In the genomic region with DNA sequence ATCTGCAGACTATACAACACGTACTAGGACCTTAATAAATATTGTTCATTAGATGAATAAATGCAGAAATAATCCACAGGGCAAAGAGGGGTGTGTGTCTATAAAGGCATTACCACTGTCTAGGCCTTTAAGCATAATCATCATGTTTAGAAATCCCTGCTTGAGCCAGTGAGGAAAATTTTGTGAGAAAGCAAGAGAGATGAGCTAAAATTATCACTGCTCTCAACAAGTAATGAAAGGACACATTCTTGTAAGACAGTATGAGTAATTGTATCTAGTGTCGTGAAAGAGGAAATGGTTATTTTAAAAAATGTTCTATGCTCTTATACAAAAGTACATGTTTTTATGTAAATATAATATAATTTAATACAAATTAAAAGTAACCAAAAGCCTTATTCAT, we compare ENCODE assay signal across 20 cellular contexts.
"Had no signal": no experiment of that assay in that cellular context is flagged by ENCODE, and none has a peak within 500 bp of the region (broad histone marks: within the 10 kb centered on the region; RNA-seq: fewer than 3 reads in every experiment).

No MANE protein-coding gene starts in this region.

- H3K9ac ChIP-seq: parathyroid adenoma had no signal

- ATAC-seq: activated naive CD4-positive, alpha-beta T cell treated with anti-CD3 and anti-CD28 coated beads, Interleukin-2, amount 50 U/mL, for 72 hours; activated T-cell treated with anti-CD3 and anti-CD28 coated beads, Interleukin-2, amount 50 U/mL, for 72 hours; body of pancreas; stimulated activated memory B cell treated with anti-CD40 and anti-IgM and Interleukin-4, amounts not matched to agents 10 μg/mL and 1 μg/mL and 100 μg/mL, for 72 hours had no signal

- H3K4me1 ChIP-seq: body of pancreas, esophagus squamous epithelium, parathyroid adenoma, thyroid gland had no signal

- H3K27me3 ChIP-seq: body of pancreas, esophagus squamous epithelium, neutrophil, thyroid gland had no signal

- H2AFZ ChIP-seq: parathyroid adenoma had no signal

- H3K79me2 ChIP-seq: parathyroid adenoma had no signal

- DNase-seq: activated CD4-positive, alpha-beta T cell treated with anti-CD3 and anti-CD28 coated beads, Interleukin-2, amount 10 ng/mL, durations not matched to agents 24 days and 14 days; activated CD4-positive, CD25-positive, alpha-beta regulatory T cell; activated CD8-positive, alpha-beta memory T cell treated with anti-CD3 and anti-CD28 coated beads, Interleukin-2, amount 50 U/mL, for 48 hours; activated gamma-delta T cell; activated T-cell treated with anti-CD3 and anti-CD28 coated beads, Interleukin-2, amount 50 U/mL, for 72 hours; amniotic stem cell; body of pancreas; central memory CD4-positive, alpha-beta T cell; effector CD4-positive, alpha-beta T cell; esophagus squamous epithelium; foreskin fibroblast; head of caudate nucleus; naive B cell; thyroid gland had no signal

- H3K36me3 ChIP-seq: esophagus squamous epithelium, neutrophil, thyroid gland had no signal

- H3K4me3 ChIP-seq: body of pancreas, coronary artery, esophagus squamous epithelium, lung, thyroid gland had no signal

- H3K9me3 ChIP-seq: body of pancreas, esophagus squamous epithelium, neutrophil, thyroid gland had no signal

- H3K27ac ChIP-seq: body of pancreas, coronary artery, esophagus squamous epithelium, neutrophil, parathyroid adenoma, thyroid gland had no signal
